Comparison of ENCODE assay signal across 15 cellular contexts in the genomic region with DNA sequence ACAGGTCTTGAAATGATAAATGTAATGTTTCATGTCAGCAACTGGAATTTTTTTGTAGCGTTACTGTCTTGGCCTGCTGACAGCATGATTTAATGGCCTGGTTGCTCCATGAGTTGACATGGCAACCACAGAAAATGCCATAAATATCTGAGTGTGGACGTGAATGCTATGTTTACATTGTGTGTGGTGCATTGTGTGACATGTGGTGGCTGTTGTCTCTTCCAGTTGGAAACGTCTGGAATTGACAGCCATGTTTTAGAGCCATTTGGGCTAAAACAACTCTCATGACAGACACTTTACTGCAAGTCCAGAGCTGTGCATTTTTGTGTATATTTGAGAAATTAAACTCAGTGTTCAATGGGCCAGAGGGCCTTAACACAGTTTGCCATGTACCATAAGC.
DNase-seq lines count a peak whose midpoint lies in the region; ATAC-seq and TF ChIP-seq lines count a peak whose summit lies in the region.
"Had no signal": no experiment of that assay in that cellular context is flagged by ENCODE, and none has a peak within 500 bp of the region (broad histone marks: within the 10 kb centered on the region; RNA-seq: fewer than 3 reads in every experiment).

No MANE protein-coding gene starts in this region.

- no peaks in the 10 kb centered on the region for H3K9me2 ChIP-seq in GM23248 (ENCODE audit: insufficient read depth)

- 1 to 6% methylated on average over 3 of the region's 3 CpGs for whole genome bisulfite sequencing in GM23248 (ENCODE audit: low coverage in 1 of 2, low lambda C conversion rate in 2 of 2, missing lambda C conversion rate in 2 of 2), 2 experiments

- no peaks in the 10 kb centered on the region for H3K9me3 ChIP-seq in GM23248 (ENCODE audit: low read depth)
- H3K9me3 ChIP-seq in CD4-positive, alpha-beta memory T cell (ENCODE audit: control insufficient read depth in 1 of 2, low read length in 2 of 2) = no peaks in the 10 kb centered on the region

- H3K27me3 Mint-ChIP-seq in mesothelial cell of epicardium (ENCODE audit: low read depth) = peaks cover 11% of the 10 kb centered on the region
- no peaks in the 10 kb centered on the region for H3K27me3 Mint-ChIP-seq in CD4-positive, alpha-beta memory T cell
- H3K27me3 Mint-ChIP-seq: effector memory CD8-positive, alpha-beta T cell had no signal

- H3K4me3 Mint-ChIP-seq in mesothelial cell of epicardium = no peak overlapping the region
- no peak overlapping the region for H3K4me3 Mint-ChIP-seq in CD4-positive, alpha-beta memory T cell
- H3K4me3 Mint-ChIP-seq: activated naive CD8-positive, alpha-beta T cell; effector memory CD8-positive, alpha-beta T cell; GM23338; nephron had no signal

- intact Hi-C loops in CD4-positive, alpha-beta memory T cell (cut with micrococcal nuclease) = no loop called here

- no peaks in the 10 kb centered on the region for H3K79me2 ChIP-seq in GM23248 (ENCODE audit: insufficient read depth)

- TF ChIP-seq CTCF in mesothelial cell of epicardium (IDR thresholded peaks at IDR 0.05; ENCODE audit: unreplicated experiment) = no peak

- H3K27ac Mint-ChIP-seq in mesothelial cell of epicardium = peak overlapping the region; percentile 28
- H3K27ac Mint-ChIP-seq in CD4-positive, alpha-beta memory T cell = no peak overlapping the region
- H3K27ac Mint-ChIP-seq: activated naive CD8-positive, alpha-beta T cell; effector memory CD8-positive, alpha-beta T cell; GM23338; nephron had no signal

- H2AFZ ChIP-seq in GM23248 = no peak overlapping the region
- H2AFZ ChIP-seq: GM23338 had no signal

- no peaks in the 10 kb centered on the region for H3K27me3 ChIP-seq in GM23248 (replicated peaks; ENCODE audit: insufficient read depth)
- H3K27me3 ChIP-seq in CD4-positive, alpha-beta memory T cell (ENCODE audit: insufficient read depth, low read length) = no peaks in the 10 kb centered on the region
- H3K27me3 ChIP-seq: foreskin keratinocyte had no signal

- CTCF ChIA-PET in CD4-positive, alpha-beta memory T cell (lab: Charles Lee; ENCODE audit: partially characterized antibody) = no interaction called here

- no peaks in the 10 kb centered on the region for H4K20me1 ChIP-seq in GM23248 (ENCODE audit: insufficient read depth)

- H3K4me1 Mint-ChIP-seq in mesothelial cell of epicardium = peaks cover 34% of the 10 kb centered on the region
- H3K4me1 Mint-ChIP-seq in CD4-positive, alpha-beta memory T cell = no peaks in the 10 kb centered on the region

- no peak overlapping the region for H3K4me3 ChIP-seq in GM23248
- no peak overlapping the region for H3K4me3 ChIP-seq in CD4-positive, alpha-beta memory T cell (ENCODE audit: low read length in 2 of 2)
- H3K4me3 ChIP-seq: GM23338 had no signal

- H3K9ac ChIP-seq in GM23248 = no peak overlapping the region

- no peak for ATAC-seq in GM19035 (IDR thresholded peaks at IDR 0.05; ENCODE audit: unreplicated experiment)
- no peak for ATAC-seq in GM18909 (IDR thresholded peaks at IDR 0.05; ENCODE audit: poor library complexity, unreplicated experiment)
- ATAC-seq: effector memory CD8-positive, alpha-beta T cell; foreskin keratinocyte; GM23338 had no signal

- peaks cover 15% of the 10 kb centered on the region for H3K4me1 ChIP-seq in GM23248 (ENCODE audit: insufficient read depth)
- H3K4me1 ChIP-seq in CD4-positive, alpha-beta memory T cell (ENCODE audit: insufficient read depth, low read length) = no peaks in the 10 kb centered on the region
- H3K4me1 ChIP-seq: foreskin keratinocyte had no signal

- no peak overlapping the region for H3K27ac ChIP-seq in GM23248
- H3K27ac ChIP-seq in CD4-positive, alpha-beta memory T cell (ENCODE audit: low read depth, low read length) = no peak overlapping the region
- H3K27ac ChIP-seq: foreskin keratinocyte had no signal

- H3K36me3 Mint-ChIP-seq in mesothelial cell of epicardium = no peaks in the 10 kb centered on the region
- no peaks in the 10 kb centered on the region for H3K36me3 Mint-ChIP-seq in CD4-positive, alpha-beta memory T cell
- H3K36me3 Mint-ChIP-seq: activated naive CD8-positive, alpha-beta T cell had no signal

- H3K36me3 ChIP-seq in GM23248 (ENCODE audit: low read depth) = no peaks in the 10 kb centered on the region
- no peaks in the 10 kb centered on the region for H3K36me3 ChIP-seq in CD4-positive, alpha-beta memory T cell (ENCODE audit: insufficient read depth, low read length)

- H3K9me3 Mint-ChIP-seq in mesothelial cell of epicardium = no peaks in the 10 kb centered on the region
- H3K9me3 Mint-ChIP-seq in CD4-positive, alpha-beta memory T cell = peaks cover 0 to 10% (median 6%) of the 10 kb centered on the region in 8 donors

- no peaks in the 10 kb centered on the region for H3F3A ChIP-seq in GM23248 (ENCODE audit: insufficient read depth)

- POLR2A ChIA-PET in CD4-positive, alpha-beta memory T cell (lab: Charles Lee; ENCODE audit: partially characterized antibody) = no interaction called here

- DNase-seq in GM23248 (peak; percentile 28), NCI-H146 (lab: John Stamatoyannopoulos, UW) (peak; percentile 70), SHP77 treated with DMSO at 0.1 percent for 48 hours (lab: John Stamatoyannopoulos, UW) (peak; percentile 95), mesothelial cell of epicardium (ENCODE audit: low spot score in 2 of 2, unreplicated experiment in 2 of 2) (no peak)
- no peak for DNase-seq in CD4-positive, alpha-beta memory T cell
- DNase-seq in activated CD8-positive, alpha-beta memory T cell treated with anti-CD3 and anti-CD28 coated beads, Interleukin-2, amount 50 U/mL, for 4 hours = no peak
- DNase-seq: activated T-cell treated with anti-CD3 and anti-CD28 coated beads, Interleukin-2, amount 50 U/mL, for 48 hours; effector memory CD8-positive, alpha-beta T cell; foreskin keratinocyte; NCI-H2029 treated with DMSO at 0.1 percent for 48 hours had no signal

- in situ Hi-C loops in GM23248 (cut with MboI) = no loop called here

- no peak overlapping the region for H3K4me2 ChIP-seq in GM23248 (ENCODE audit: unreplicated experiment)
- H3K4me2 ChIP-seq: GM23338 had no signal

Comparison
In these comparisons a context has a peak if more than half of its experiments do, and no peak if none do; other contexts are left out.
1. DNase-seq: peak in GM23248 (single experiment), NCI-H146 (single experiment) and SHP77 treated with DMSO at 0.1 percent for 48 hours (single experiment); none in mesothelial cell of epicardium (0 of 2), CD4-positive, alpha-beta memory T cell (0 of 5) and activated CD8-positive, alpha-beta memory T cell treated with anti-CD3 and anti-CD28 coated beads, Interleukin-2, amount 50 U/mL, for 4 hours (single experiment).